ENCODE assay signal across 9 cellular contexts in genomic region chr18:43279015-43279758, GRCh38. TPM values are rescaled to one million over a fixed set of nuclear protein-coding genes. Genes with fewer than 3 reads are reported as not detected.
A peak's percentile ranks its signal among the peaks of the same experiment; 100 is the strongest.
DNase-seq lines count a peak whose midpoint lies in the region; ATAC-seq lines count a peak whose summit lies in the region.
"Had no signal": no experiment of that assay in that cellular context is flagged by ENCODE, and none has a peak within 500 bp of the region (broad histone marks: within the 10 kb centered on the region; RNA-seq: fewer than 3 reads in every experiment).

No MANE protein-coding gene starts in this region.

- ATAC-seq in HG03159 (IDR thresholded peaks at IDR 0.05; ENCODE audit: unreplicated experiment) (peak; percentile 78), left lobe of liver (no peak)

- DNase-seq in DMS 273 (lab: John Stamatoyannopoulos, UW; ENCODE audit: unreplicated experiment) (peak; percentile 75), NCI-H524 (lab: John Stamatoyannopoulos, UW) (peak; percentile 81 to 93), head of caudate nucleus (peak in 26 of 42 donors; percentile 11 to 85 (median 46)), left lobe of liver (ENCODE audit: low spot score) (no peak), GOT3 (lab: John Stamatoyannopoulos, UW) (no peak), AG08395 (ENCODE audit: low spot score) (no peak)
- DNase-seq in stimulated activated CD4-positive, alpha-beta T cell treated with anti-CD3 and anti-CD28 coated beads, Interleukin-4, amount 100 ng/mL, for 1 hour = no peak

- intact Hi-C loops in head of caudate nucleus (cut with DNase I) = loop anchor here (10.0 kb wide), 1 partner anchor 1164 kb away; no protein-coding TSS in a partner anchor

RNA-seq across cellular contexts. Expression of gene SYT4, which starts 1.9 kb away (rescaled TPM):
- not detected for total RNA-seq in left lobe of liver
- total RNA-seq: SJCRH30 had no signal

Comparison
In these comparisons a context has a peak if more than half of its experiments do, and no peak if none do; other contexts are left out.
1. DNase-seq: peak in DMS 273 (single experiment), NCI-H524 (2 of 2) and head of caudate nucleus (26 of 42); none in stimulated activated CD4-positive, alpha-beta T cell treated with anti-CD3 and anti-CD28 coated beads, Interleukin-4, amount 100 ng/mL, for 1 hour (single experiment), left lobe of liver (single experiment), GOT3 (single experiment) and AG08395 (single experiment).